ENCODE assay signal across 2 cellular contexts in genomic region chr10:132711618-132712051, GRCh38.
TF ChIP-seq lines count a peak whose summit lies in the region.

No MANE protein-coding gene starts in this region.

TF ChIP-seq in HepG2, 621 proteins besides CTCF, POLR2A, EP300 and RAD21 (continued from another document):
- TF ChIP-seq HNF1B (CRISPR knock-in tag; IDR thresholded peaks at IDR 0.05) (no peak), TEF (CRISPR knock-in tag; IDR thresholded peaks at IDR 0.05) (no peak), TAF15 (IDR thresholded peaks at IDR 0.05; ENCODE audit: low read depth, low read length, poor library complexity, severe bottlenecking) (no peak), ZNF629 (CRISPR knock-in tag; conservative IDR thresholded peaks at IDR 0.05) (no peak), KDM4B (CRISPR knock-in tag; IDR thresholded peaks at IDR 0.05) (no peak), ZBTB49 (CRISPR knock-in tag; IDR thresholded peaks at IDR 0.05; ENCODE audit: borderline replicate concordance) (no peak), HOMEZ (CRISPR knock-in tag; IDR thresholded peaks at IDR 0.05; ENCODE audit: low read depth) (no peak), ZNF34 (CRISPR knock-in tag; IDR thresholded peaks at IDR 0.05; ENCODE audit: borderline replicate concordance) (no peak), KMT2B (CRISPR knock-in tag; IDR thresholded peaks at IDR 0.05) (no peak), MNT (IDR thresholded peaks at IDR 0.05) (no peak), MBNL3 (CRISPR knock-in tag; conservative IDR thresholded peaks at IDR 0.05) (no peak)

TF ChIP-seq in SK-N-SH, 30 proteins besides CTCF, POLR2A, EP300 and RAD21 (continued from another document):
- TF ChIP-seq SIN3A (IDR thresholded peaks at IDR 0.05; ENCODE audit: borderline replicate concordance, low read depth, low read length): no peak
- no peak for TF ChIP-seq ELF1 (IDR thresholded peaks at IDR 0.05)
- no peak for TF ChIP-seq FOSL2 (IDR thresholded peaks at IDR 0.05; ENCODE audit: borderline replicate concordance, low read depth)
- no peak for TF ChIP-seq GABPA (IDR thresholded peaks at IDR 0.05; ENCODE audit: low read depth)
- TF ChIP-seq REST (IDR thresholded peaks at IDR 0.05; ENCODE audit: low read depth, low read length): no peak
